18 cellular contexts compared by ENCODE assay signal in the genomic region with DNA sequence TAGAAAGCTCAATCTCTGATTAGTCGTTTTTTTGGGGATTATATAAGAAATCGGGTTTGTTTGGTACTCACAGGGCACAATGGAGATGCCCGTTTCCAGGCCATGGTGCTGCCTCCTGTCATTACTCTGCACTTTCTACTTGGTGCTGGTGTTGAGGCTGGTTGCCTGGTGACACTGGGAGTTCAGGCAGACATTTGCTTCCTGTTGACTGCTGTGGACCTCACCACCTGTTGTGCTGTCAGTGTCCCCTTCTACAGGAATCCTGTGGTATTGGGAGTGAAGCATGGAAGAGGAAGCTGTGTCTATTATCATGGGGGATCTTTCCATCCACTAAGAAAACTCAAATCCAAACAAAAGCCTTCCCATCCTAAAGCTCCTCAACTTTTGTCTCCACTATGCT.
"Had no signal": no experiment of that assay in that cellular context is flagged by ENCODE, and none has a peak within 500 bp of the region (broad histone marks: within the 10 kb centered on the region; RNA-seq: fewer than 3 reads in every experiment).

No MANE protein-coding gene starts in this region.

- H3K9ac ChIP-seq: neural progenitor cell, parathyroid adenoma had no signal

- H3K27ac ChIP-seq: cardiac muscle cell, esophagus muscularis mucosa, lower lobe of right lung, neural progenitor cell, parathyroid adenoma, thoracic aorta, upper lobe of right lung had no signal

- H3K9me3 Mint-ChIP-seq: activated naive CD4-positive, alpha-beta T cell treated with anti-CD3 and anti-CD28 coated beads, Interleukin-2, amount 10 ng/mL, durations not matched to agents 7 days and 5 days; stimulated activated effector memory CD8-positive, alpha-beta T cell treated with anti-CD3 and anti-CD28 coated beads, Interleukin-12 subunit alpha, Interleukin-12 subunit beta, amount 100 ng/mL, for 72 hours had no signal

- H3K4me3 Mint-ChIP-seq: activated CD8-positive, alpha-beta memory T cell treated with anti-CD3 and anti-CD28 coated beads, Interleukin-2, amount 10 ng/mL, durations not matched to agents 7 days and 5 days; activated naive CD4-positive, alpha-beta T cell treated with anti-CD3 and anti-CD28 coated beads, Interleukin-2, amount 10 ng/mL, durations not matched to agents 7 days and 5 days; neural progenitor cell; stimulated activated effector memory CD8-positive, alpha-beta T cell treated with anti-CD3 and anti-CD28 coated beads, Interleukin-12 subunit alpha, Interleukin-12 subunit beta, amount 100 ng/mL, for 72 hours had no signal

- H3K4me3 ChIP-seq: cardiac muscle cell, esophagus muscularis mucosa, lower lobe of right lung, neural progenitor cell, thoracic aorta, upper lobe of right lung had no signal

- H3K4me1 ChIP-seq: lower lobe of right lung had no signal

- H3K36me3 Mint-ChIP-seq: naive B cell, neural progenitor cell had no signal

- H3K79me2 ChIP-seq: parathyroid adenoma had no signal

- H2AFZ ChIP-seq: neural progenitor cell, parathyroid adenoma had no signal

- H3K27me3 ChIP-seq: cardiac muscle cell, esophagus muscularis mucosa, neural progenitor cell, upper lobe of right lung had no signal

- DNase-seq: activated CD4-positive, alpha-beta T cell treated with anti-CD3 and anti-CD28 coated beads, Interleukin-2, amount 50 U/mL, for 1 hour; activated CD8-positive, alpha-beta memory T cell treated with anti-CD3 and anti-CD28 coated beads, Interleukin-2, amount 10 ng/mL, durations not matched to agents 7 days and 5 days; activated naive CD4-positive, alpha-beta T cell treated with anti-CD3 and anti-CD28 coated beads, Interleukin-2, amount 10 ng/mL, durations not matched to agents 7 days and 5 days; activated T-cell treated with anti-CD3 and anti-CD28 coated beads, Interleukin-2, amount 50 U/mL, for 1 hour; left colon; lower lobe of right lung; midbrain; naive B cell; stimulated activated CD4-positive, alpha-beta T cell treated with anti-CD3 and anti-CD28 coated beads, Interleukin-12 subunit alpha, Interleukin-12 subunit beta, amount 100 ng/mL, for 4 hours; stimulated activated CD4-positive, alpha-beta T cell treated with anti-CD3 and anti-CD28 coated beads, Interleukin-2, amount 100 ng/mL, for 24 hours; upper lobe of right lung had no signal

- H3K36me3 ChIP-seq: cardiac muscle cell, esophagus muscularis mucosa, lower lobe of right lung, neural progenitor cell, thoracic aorta, upper lobe of right lung had no signal

- ATAC-seq: activated CD4-positive, CD25-positive, alpha-beta regulatory T cell treated with anti-CD3 and anti-CD28 coated beads, Interleukin-2, amount 50 U/mL, for 24 hours; activated CD8-positive, alpha-beta memory T cell treated with anti-CD3 and anti-CD28 coated beads, Interleukin-2, amount 10 ng/mL, durations not matched to agents 7 days and 5 days; left colon; lower lobe of right lung; stimulated activated effector memory CD8-positive, alpha-beta T cell treated with anti-CD3 and anti-CD28 coated beads, Interleukin-12 subunit alpha, Interleukin-12 subunit beta, amount 100 ng/mL, for 72 hours; upper lobe of right lung had no signal

- H3K27me3 Mint-ChIP-seq: activated CD8-positive, alpha-beta memory T cell treated with anti-CD3 and anti-CD28 coated beads, Interleukin-2, amount 10 ng/mL, durations not matched to agents 7 days and 5 days; activated naive CD4-positive, alpha-beta T cell treated with anti-CD3 and anti-CD28 coated beads, Interleukin-2, amount 10 ng/mL, durations not matched to agents 7 days and 5 days had no signal

- H3K27ac Mint-ChIP-seq: activated CD8-positive, alpha-beta memory T cell treated with anti-CD3 and anti-CD28 coated beads, Interleukin-2, amount 10 ng/mL, durations not matched to agents 7 days and 5 days; activated naive CD4-positive, alpha-beta T cell treated with anti-CD3 and anti-CD28 coated beads, Interleukin-2, amount 10 ng/mL, durations not matched to agents 7 days and 5 days; naive B cell; stimulated activated effector memory CD8-positive, alpha-beta T cell treated with anti-CD3 and anti-CD28 coated beads, Interleukin-12 subunit alpha, Interleukin-12 subunit beta, amount 100 ng/mL, for 72 hours had no signal

- H3K9me3 ChIP-seq: esophagus muscularis mucosa, lower lobe of right lung, thoracic aorta, upper lobe of right lung had no signal

- H3K4me2 ChIP-seq: neural progenitor cell had no signal
